7 cellular contexts compared by ENCODE assay signal in genomic region chr15:98649621-98649995, GRCh38. TPM values are rescaled to one million over a fixed set of nuclear protein-coding genes. Genes with fewer than 3 reads are reported as not detected.
DNase-seq lines count a peak whose midpoint lies in the region; ATAC-seq and TF ChIP-seq lines count a peak whose summit lies in the region.

No MANE protein-coding gene starts in this region.

- BruUV-seq in HCT116 (replicated peaks; lab: Mats Ljungman, UMichigan) (no TSS peak), MCF 10A (replicated peaks; lab: Mats Ljungman, UMichigan) (no TSS peak)

- no peaks in the 10 kb centered on the region for H3K79me2 ChIP-seq in HCT116 (ENCODE audit: insufficient read depth, low read length)

- H3K36me3 ChIP-seq in HCT116 (ENCODE audit: control insufficient read depth in 1 of 2, insufficient read depth in 2 of 2, low read length in 2 of 2) = no peaks in the 10 kb centered on the region

- POLR2A ChIA-PET in HCT116 (lab: Charles Lee) = no interaction called here
- POLR2A ChIA-PET in MCF 10A (lab: Yijun Ruan, JAX) = interaction anchor here (1.0 to 8.0 kb wide), 16 partner anchors 8 to 601 kb away, joined by 3 to 148 read pairs (median 6); no protein-coding TSS in a partner anchor

- H3K4me1 Mint-ChIP-seq in MCF 10A (ENCODE audit: insufficient read depth, unreplicated experiment) (peaks cover 29% of the 10 kb centered on the region), immature natural killer cell (peaks cover 36 to 40% of the 10 kb centered on the region in 2 donors)

- intact Hi-C loops in HCT116 (cut with micrococcal nuclease) = loop anchor here (5.0 kb wide), 3 partner anchors 78 to 687 kb away; partner anchors contain the start of gene ARRDC4
- intact Hi-C loops in MCF 10A (cut with micrococcal nuclease) = loop anchor here (1.0 to 5.0 kb wide), 5 partner anchors 67 to 408 kb away; no protein-coding TSS in a partner anchor

- H4K20me1 ChIP-seq in HCT116 (ENCODE audit: insufficient read depth) = no peaks in the 10 kb centered on the region

- H3K4me2 ChIP-seq in HCT116 (ENCODE audit: low read length) = peak overlapping the region; percentile 85

- no peak overlapping the region for H2AFZ ChIP-seq in HCT116 (ENCODE audit: low read depth, low read length, poor library complexity, severe bottlenecking)

- TF ChIP-seq POLR2A in HCT116 (IDR thresholded peaks at IDR 0.05; ENCODE audit: borderline replicate concordance, extremely low read depth, insufficient read depth, insufficient read length) = no peak

- peaks cover 3 to 17% of the 10 kb centered on the region in 2 experiments; a peak in 3 of 4 replicates for H3K4me1 ChIP-seq in HCT116 (ENCODE audit: control insufficient read depth in 1 of 2, insufficient read depth in 2 of 2, low read length in 2 of 2)

- no peak for TF ChIP-seq RAD21 in HCT116 (IDR thresholded peaks at IDR 0.05; ENCODE audit: low read depth)

- no peak overlapping the region; the same call in 1 of the 2 replicates for H3K27ac ChIP-seq in HCT116 (ENCODE audit: low read depth, low read length)

- RAD21 ChIA-PET in HCT116 (lab: Charles Lee; ENCODE audit: low non-redundant PET in 1 of 2, low total read pairs in 2 of 2, uncharacterized antibody in 2 of 2, unreplicated experiment in 2 of 2) = interaction anchor here in 1 of 2 experiments (0.7 kb wide), 1 partner anchor 201 kb away, joined by 3 read pairs; no protein-coding TSS in a partner anchor

- DNase-seq in HCT116 (ENCODE audit: low read depth, low spot score) = no peak
- peak; percentile 13 for DNase-seq in T follicular helper cell (ENCODE audit: low read depth)
- DNase-seq in MCF 10A (ENCODE audit: unreplicated experiment) = no peak
- peak; percentile 58 to 64 (median 60) for DNase-seq in immature natural killer cell
- peak; percentile 27 to 38 for DNase-seq in stimulated activated CD4-positive, alpha-beta T cell treated with anti-CD3 and anti-CD28 coated beads, Interleukin-1b, Interleukin-23, amount 100 ng/mL, for 4 hours (ENCODE audit: low read depth in 2 of 2)

- H3K4me3 ChIP-seq in HCT116 (replicated peaks in 1 of 2; ENCODE audit: low read depth in 1 of 2, low read length in 2 of 2) = peak overlapping the region; percentile 46 to 65

- H3K9me2 ChIP-seq in HCT116 (ENCODE audit: insufficient read depth) = no peaks in the 10 kb centered on the region

- H3K9me3 Mint-ChIP-seq in MCF 10A (ENCODE audit: unreplicated experiment) (no peaks in the 10 kb centered on the region), immature natural killer cell (peaks cover 0 to 2% (median 0%) of the 10 kb centered on the region in 6 donors)

- peaks cover 45% of the 10 kb centered on the region for H3K27me3 ChIP-seq in HCT116 (ENCODE audit: insufficient read depth, low read length)

- H3K9me3 ChIP-seq in HCT116 (ENCODE audit: control insufficient read depth in 1 of 2, insufficient read depth in 1 of 2, low read depth in 1 of 2, low read length in 2 of 2) = no peaks in the 10 kb centered on the region

- H3K4me3 Mint-ChIP-seq in MCF 10A (ENCODE audit: unreplicated experiment) (peak overlapping the region; percentile 89), immature natural killer cell (peak overlapping the region; percentile 75 to 86 (median 82))

- peak overlapping the region; percentile 23; the same call in 1 of the 2 replicates for H3K9ac ChIP-seq in HCT116 (ENCODE audit: low read length)

- H3K27me3 Mint-ChIP-seq in MCF 10A (ENCODE audit: insufficient read depth, unreplicated experiment) (peaks cover 27% of the 10 kb centered on the region), immature natural killer cell (ENCODE audit: low read depth in 3 of 3) (peaks cover 19 to 31% (median 21%) of the 10 kb centered on the region in 3 donors)

- H3K27ac Mint-ChIP-seq in MCF 10A (ENCODE audit: low read depth, unreplicated experiment) (no peak overlapping the region), immature natural killer cell (peak overlapping the region in 5 of 6 donors; percentile 34 to 83 (median 79))

- TF ChIP-seq CTCF in HCT116 (IDR thresholded peaks at IDR 0.05 in 2 of 3, conservative IDR thresholded peaks at IDR 0.05 in 1 of 3; ENCODE audit: borderline replicate concordance in 1 of 3, insufficient read depth in 1 of 3, low read depth in 2 of 3, low read length in 2 of 3) (no peak), MCF 10A (IDR thresholded peaks at IDR 0.05; ENCODE audit: unreplicated experiment) (no peak)

- peaks cover 12% of the 10 kb centered on the region for H3K36me3 Mint-ChIP-seq in MCF 10A (ENCODE audit: insufficient read depth, unreplicated experiment)
- H3K36me3 Mint-ChIP-seq in immature natural killer cell = no peaks in the 10 kb centered on the region

- CTCF ChIA-PET in HCT116 (lab: Charles Lee) (no interaction called here), MCF 10A (lab: Yijun Ruan, JAX) (interaction anchor here (0.6 to 1.4 kb wide), 3 partner anchors 10 to 256 kb away, joined by 3 to 4 read pairs (median 4); no protein-coding TSS in a partner anchor)

- ATAC-seq in HCT116 (no peak), GM19023 (IDR thresholded peaks at IDR 0.05; ENCODE audit: unreplicated experiment) (no peak), GM21825 (IDR thresholded peaks at IDR 0.05; ENCODE audit: unreplicated experiment) (no peak)

TF ChIP-seq in HCT116, 20 proteins besides CTCF, POLR2A, EP300 and RAD21:
- TF ChIP-seq EZH2phosphoT487 (IDR thresholded peaks at IDR 0.05; ENCODE audit: borderline replicate concordance) = no peak
- TF ChIP-seq, protein P1, sequence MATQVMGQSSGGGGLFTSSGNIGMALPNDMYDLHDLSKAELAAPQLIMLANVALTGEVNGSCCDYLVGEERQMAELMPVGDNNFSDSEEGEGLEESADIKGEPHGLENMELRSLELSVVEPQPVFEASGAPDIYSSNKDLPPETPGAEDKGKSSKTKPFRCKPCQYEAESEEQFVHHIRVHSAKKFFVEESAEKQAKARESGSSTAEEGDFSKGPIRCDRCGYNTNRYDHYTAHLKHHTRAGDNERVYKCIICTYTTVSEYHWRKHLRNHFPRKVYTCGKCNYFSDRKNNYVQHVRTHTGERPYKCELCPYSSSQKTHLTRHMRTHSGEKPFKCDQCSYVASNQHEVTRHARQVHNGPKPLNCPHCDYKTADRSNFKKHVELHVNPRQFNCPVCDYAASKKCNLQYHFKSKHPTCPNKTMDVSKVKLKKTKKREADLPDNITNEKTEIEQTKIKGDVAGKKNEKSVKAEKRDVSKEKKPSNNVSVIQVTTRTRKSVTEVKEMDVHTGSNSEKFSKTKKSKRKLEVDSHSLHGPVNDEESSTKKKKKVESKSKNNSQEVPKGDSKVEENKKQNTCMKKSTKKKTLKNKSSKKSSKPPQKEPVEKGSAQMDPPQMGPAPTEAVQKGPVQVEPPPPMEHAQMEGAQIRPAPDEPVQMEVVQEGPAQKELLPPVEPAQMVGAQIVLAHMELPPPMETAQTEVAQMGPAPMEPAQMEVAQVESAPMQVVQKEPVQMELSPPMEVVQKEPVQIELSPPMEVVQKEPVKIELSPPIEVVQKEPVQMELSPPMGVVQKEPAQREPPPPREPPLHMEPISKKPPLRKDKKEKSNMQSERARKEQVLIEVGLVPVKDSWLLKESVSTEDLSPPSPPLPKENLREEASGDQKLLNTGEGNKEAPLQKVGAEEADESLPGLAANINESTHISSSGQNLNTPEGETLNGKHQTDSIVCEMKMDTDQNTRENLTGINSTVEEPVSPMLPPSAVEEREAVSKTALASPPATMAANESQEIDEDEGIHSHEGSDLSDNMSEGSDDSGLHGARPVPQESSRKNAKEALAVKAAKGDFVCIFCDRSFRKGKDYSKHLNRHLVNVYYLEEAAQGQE (IDR thresholded peaks at IDR 0.05; ENCODE audit: low read depth) = no peak
- TF ChIP-seq TCF7L2 (IDR thresholded peaks at IDR 0.05; ENCODE audit: borderline replicate concordance, extremely low read depth, insufficient read depth, insufficient read length) = no peak
- no peak for TF ChIP-seq ZNF274 (IDR thresholded peaks at IDR 0.05; ENCODE audit: low read depth, low read length)
- TF ChIP-seq SP1 (IDR thresholded peaks at IDR 0.05; ENCODE audit: low read depth) = no peak

RNA-seq across cellular contexts. Expression of gene IGF1R, which starts 1.3 kb away (rescaled TPM):
- total RNA-seq in HCT116 (2021; ENCODE audit: unreplicated experiment) (16.3 TPM), MCF 10A (2022) (50.7 and 53.3 TPM in 2 replicates)
- 4.8 and 5.0 TPM in 2 replicates for polyA plus RNA-seq in HCT116 (2012)
- polyA plus RNA-seq in immature natural killer cell = 1 to 10 TPM; 1.4 to 4.7 (median 1.4) TPM

Comparison
In these comparisons a context has a peak if more than half of its experiments do, and no peak if none do; other contexts are left out.
1. DNase-seq: peak in T follicular helper cell (single experiment), immature natural killer cell (3 of 3) and stimulated activated CD4-positive, alpha-beta T cell treated with anti-CD3 and anti-CD28 coated beads, Interleukin-1b, Interleukin-23, amount 100 ng/mL, for 4 hours (2 of 2); none in HCT116 (single experiment) and MCF 10A (single experiment).